Comparison of ENCODE assay signal across 10 cellular contexts in the genomic region with DNA sequence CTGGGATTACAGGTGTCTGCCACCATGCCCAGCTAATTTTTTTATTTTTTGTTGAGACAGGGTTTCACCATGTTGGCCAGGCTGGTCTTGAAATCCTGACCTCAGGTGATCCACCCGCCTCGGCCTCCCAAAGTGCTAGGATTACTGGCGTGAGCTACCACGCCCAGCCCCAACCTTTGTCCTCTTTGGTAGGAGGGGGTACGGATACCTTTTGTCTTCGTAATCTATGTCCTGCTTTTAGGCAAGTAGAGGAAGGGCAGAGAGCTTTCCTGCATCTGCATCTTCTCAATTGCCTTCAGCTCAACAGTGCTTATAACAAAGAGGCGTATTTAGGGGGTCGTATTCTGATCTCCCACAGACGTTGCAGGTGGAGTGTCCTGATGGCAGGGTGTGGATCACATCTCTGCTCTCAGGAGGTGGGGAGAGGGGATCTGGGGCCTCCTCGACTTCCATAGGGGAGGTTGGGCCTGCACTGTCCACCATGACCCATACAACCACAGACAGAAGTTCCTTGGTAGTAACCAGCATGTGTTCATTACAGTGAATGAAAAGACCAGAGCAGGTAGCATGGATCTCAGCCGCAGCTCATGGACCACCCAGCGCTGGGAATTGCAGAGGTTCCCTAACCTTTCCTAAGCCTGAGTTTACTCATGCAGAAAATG. TPM values are rescaled to one million over a fixed set of nuclear protein-coding genes. Genes with fewer than 3 reads are reported as not detected.
DNase-seq lines count a peak whose midpoint lies in the region; ATAC-seq, FAIRE-seq and TF ChIP-seq lines count a peak whose summit lies in the region.
"Had no signal": no experiment of that assay in that cellular context is flagged by ENCODE, and none has a peak within 500 bp of the region (broad histone marks: within the 10 kb centered on the region; RNA-seq: fewer than 3 reads in every experiment).

No MANE protein-coding gene starts in this region.

- WGBS in H9 (ENCODE audit: extremely low coverage, insufficient read length, low lambda C conversion rate) = no CpG with 5 or more reads among the region's 12 CpGs
- WGBS in ovary, 3 donors = 93 to 94% (median 93%) methylated on average over 12 of the region's 12 CpGs

- H3K27me3 ChIP-seq in A673 (replicated peaks; ENCODE audit: insufficient read depth, low read depth, low read length, poor library complexity) = no peaks in the 10 kb centered on the region
- no peaks in the 10 kb centered on the region for H3K27me3 ChIP-seq in H9 (ENCODE audit: insufficient read depth, low read length)
- no peaks in the 10 kb centered on the region for H3K27me3 ChIP-seq in astrocyte (ENCODE audit: insufficient read depth, low read length)
- H3K27me3 ChIP-seq in ovary = no peaks in the 10 kb centered on the region
- no peaks in the 10 kb centered on the region for H3K27me3 ChIP-seq in MM.1S (replicated peaks; ENCODE audit: insufficient read depth, low read length)

- H3K4me1 ChIP-seq in A673 (ENCODE audit: insufficient read depth, low read length, poor library complexity, severe bottlenecking) = peaks cover 31% of the 10 kb centered on the region
- H3K4me1 ChIP-seq in H9 (ENCODE audit: insufficient read depth, low read length) = peaks cover 6% of the 10 kb centered on the region
- H3K4me1 ChIP-seq in astrocyte (ENCODE audit: insufficient read depth, low read length) = peaks cover 18% of the 10 kb centered on the region
- no peaks in the 10 kb centered on the region for H3K4me1 ChIP-seq in ovary (ENCODE audit: insufficient read depth)
- peaks cover 7% of the 10 kb centered on the region for H3K4me1 ChIP-seq in MM.1S (ENCODE audit: low read length)

- H3K4me2 ChIP-seq in H9 (ENCODE audit: insufficient read depth, insufficient read length, low read length) = no peak overlapping the region
- peak overlapping the region; percentile 67 for H3K4me2 ChIP-seq in astrocyte (ENCODE audit: low read length)
- H3K4me2 ChIP-seq in MM.1S (ENCODE audit: low read depth, low read length) = no peak overlapping the region

- H3K4me3 ChIP-seq in A673 (ENCODE audit: low read depth, low read length, poor library complexity, severe bottlenecking) (no peak overlapping the region), astrocyte (ENCODE audit: insufficient read depth, low read depth, low read length) (peak overlapping the region; percentile 18), ovary (no peak overlapping the region), MM.1S (ENCODE audit: low read length) (no peak overlapping the region)
- H3K4me3 ChIP-seq: coronary artery had no signal

- no peaks in the 10 kb centered on the region for H3K79me2 ChIP-seq in H9 (ENCODE audit: insufficient read depth, low read length)
- no peaks in the 10 kb centered on the region for H3K79me2 ChIP-seq in astrocyte (ENCODE audit: insufficient read depth, low read length)
- H3K79me2 ChIP-seq in MM.1S (ENCODE audit: low read length) = no peaks in the 10 kb centered on the region

- no peaks in the 10 kb centered on the region for H4K20me1 ChIP-seq in H9 (ENCODE audit: control insufficient read depth, insufficient read depth, insufficient read length)
- no peaks in the 10 kb centered on the region for H4K20me1 ChIP-seq in astrocyte (ENCODE audit: insufficient read depth, low read length)
- no peaks in the 10 kb centered on the region for H4K20me1 ChIP-seq in MM.1S (ENCODE audit: insufficient read depth, low read length)

- no peak overlapping the region for H3T11ph ChIP-seq in H9 (ENCODE audit: low read length)

- H2AK5ac ChIP-seq in H9 (ENCODE audit: insufficient read length, low read length) = no peak overlapping the region

- H3K4me1 Mint-ChIP-seq in H9 (peaks cover 19 to 23% of the 10 kb centered on the region in 2 experiments), astrocyte (ENCODE audit: low read depth, unreplicated experiment) (peaks cover 21% of the 10 kb centered on the region)
- H3K4me1 Mint-ChIP-seq in natural killer cell treated with Interleukin-12 subunit alpha and Interleukin-12 subunit beta and Interleukin-15 and Interleukin-18, amount 100 ng/mL, for 72 hours (ENCODE audit: low read depth in 2 of 2) = peaks cover 32 to 45% of the 10 kb centered on the region in 2 donors

- POLR2A ChIA-PET in A673 (lab: Charles Lee; ENCODE audit: low non-redundant PET) = no interaction called here

- no peak for ATAC-seq in natural killer cell treated with Interleukin-12 subunit alpha and Interleukin-12 subunit beta and Interleukin-15 and Interleukin-18, amount 100 ng/mL, for 72 hours

- no peak overlapping the region for H2BK5ac ChIP-seq in H9 (ENCODE audit: insufficient read length, low read length)

- no peak for TF ChIP-seq CTCF in A673 (conservative IDR thresholded peaks at IDR 0.05; ENCODE audit: low read depth, low read length)
- no peak for TF ChIP-seq CTCF in H9 (conservative IDR thresholded peaks at IDR 0.05)
- no peak for TF ChIP-seq CTCF in astrocyte (IDR thresholded peaks at IDR 0.05; ENCODE audit: insufficient read depth, low read depth, low read length)
- no peak for TF ChIP-seq CTCF in ovary (IDR thresholded peaks at IDR 0.05)
- no peak for TF ChIP-seq CTCF in MM.1S (IDR thresholded peaks at IDR 0.05; ENCODE audit: low read length)

- H3K23ac ChIP-seq in H9 (ENCODE audit: insufficient read length, low read depth, low read length) = no peak overlapping the region

- TF ChIP-seq POLR2A in ovary (IDR thresholded peaks at IDR 0.05) = no peak

- no peak overlapping the region for H2BK15ac ChIP-seq in H9 (ENCODE audit: low read depth, low read length)

- H3K4me3 Mint-ChIP-seq in H9 (no peak overlapping the region), astrocyte (ENCODE audit: unreplicated experiment) (no peak overlapping the region)
- peak overlapping the region; percentile 62 for H3K4me3 Mint-ChIP-seq in natural killer cell treated with Interleukin-12 subunit alpha and Interleukin-12 subunit beta and Interleukin-15 and Interleukin-18, amount 100 ng/mL, for 72 hours
- H3K4me3 Mint-ChIP-seq: memory B cell had no signal

- H2AFZ ChIP-seq in H9 (ENCODE audit: low read length) (no peak overlapping the region), astrocyte (ENCODE audit: low read depth, low read length) (peak overlapping the region; percentile 31), MM.1S (ENCODE audit: low read length) (no peak overlapping the region)

- H3K14ac ChIP-seq in H9 (ENCODE audit: insufficient read depth, low read length) = no peak overlapping the region

- H4K8ac ChIP-seq in H9 (replicated peaks; ENCODE audit: insufficient read length, low read depth, low read length) = no peak overlapping the region

- no peaks in the 10 kb centered on the region for H3K9me2 ChIP-seq in MM.1S (replicated peaks; ENCODE audit: insufficient read depth, low read length)

- H3K9ac ChIP-seq in H9 (ENCODE audit: extremely low read depth, insufficient read length, low read length) (no peak overlapping the region), astrocyte (ENCODE audit: low read length) (peak overlapping the region; percentile 11), MM.1S (ENCODE audit: low read length) (no peak overlapping the region)

- no peaks in the 10 kb centered on the region for H3K36me3 Mint-ChIP-seq in H9 (ENCODE audit: insufficient read depth in 1 of 3, low read depth in 3 of 3)
- H3K36me3 Mint-ChIP-seq in astrocyte (ENCODE audit: low read depth, unreplicated experiment) = no peaks in the 10 kb centered on the region
- no peaks in the 10 kb centered on the region for H3K36me3 Mint-ChIP-seq in natural killer cell treated with Interleukin-12 subunit alpha and Interleukin-12 subunit beta and Interleukin-15 and Interleukin-18, amount 100 ng/mL, for 72 hours
- H3K36me3 Mint-ChIP-seq: memory B cell had no signal

- H3K9me3 ChIP-seq in A673 (ENCODE audit: low read depth, low read length, poor library complexity, severe bottlenecking) (no peaks in the 10 kb centered on the region), H9 (ENCODE audit: control insufficient read depth, low read depth, low read length) (no peaks in the 10 kb centered on the region), astrocyte (ENCODE audit: insufficient read depth, low read depth, low read length) (no peaks in the 10 kb centered on the region), ovary (no peaks in the 10 kb centered on the region), MM.1S (replicated peaks; ENCODE audit: insufficient read depth, low read length) (no peaks in the 10 kb centered on the region)

- H3K9me3 Mint-ChIP-seq in H9 (no peaks in the 10 kb centered on the region), astrocyte (ENCODE audit: unreplicated experiment) (no peaks in the 10 kb centered on the region)
- no peaks in the 10 kb centered on the region for H3K9me3 Mint-ChIP-seq in natural killer cell treated with Interleukin-12 subunit alpha and Interleukin-12 subunit beta and Interleukin-15 and Interleukin-18, amount 100 ng/mL, for 72 hours
- H3K9me3 Mint-ChIP-seq: memory B cell had no signal

- CTCF ChIA-PET in A673 (lab: Charles Lee) = no interaction called here

- DNase-seq in A673 (ENCODE audit: low spot score) = no peak
- DNase-seq in H9 = no peak
- no peak for DNase-seq in astrocyte (ENCODE audit: low read depth)
- no peak for DNase-seq in natural killer cell treated with Interleukin-12 subunit alpha and Interleukin-12 subunit beta and Interleukin-15 and Interleukin-18, amount 100 ng/mL, for 72 hours (ENCODE audit: low spot score)
- no peak for DNase-seq in NCI-H2029 treated with DMSO at 0.1 percent for 48 hours (lab: John Stamatoyannopoulos, UW)
- no peak for DNase-seq in DMS 273 treated with DMSO at 0.1 percent for 48 hours (lab: John Stamatoyannopoulos, UW)
- DNase-seq in ovary = no peak
- DNase-seq in MM.1S = no peak

- H3K36me3 ChIP-seq in A673 (ENCODE audit: insufficient read depth, low read length, poor library complexity, severe bottlenecking) = no peaks in the 10 kb centered on the region
- no peaks in the 10 kb centered on the region for H3K36me3 ChIP-seq in astrocyte (ENCODE audit: insufficient read depth, low read length)
- no peaks in the 10 kb centered on the region for H3K36me3 ChIP-seq in ovary
- H3K36me3 ChIP-seq in MM.1S (replicated peaks; ENCODE audit: insufficient read depth, low read length) = no peaks in the 10 kb centered on the region

- TF ChIP-seq EP300 in ovary (IDR thresholded peaks at IDR 0.05) = no peak

- FAIRE-seq in astrocyte (lab: Jason Lieb, UNC) = no peak

- H3K27ac ChIP-seq in A673 (ENCODE audit: low read depth, low read length, poor library complexity, severe bottlenecking) = peak overlapping the region; percentile 87
- no peak overlapping the region for H3K27ac ChIP-seq in H9 (ENCODE audit: insufficient read length, low read depth, low read length)
- H3K27ac ChIP-seq in astrocyte (ENCODE audit: low read depth, low read length) = peak overlapping the region; percentile 40
- H3K27ac ChIP-seq in ovary = no peak overlapping the region
- H3K27ac ChIP-seq in MM.1S (ENCODE audit: low read length) = no peak overlapping the region

- no peak overlapping the region for H2BK120ac ChIP-seq in H9 (ENCODE audit: low read depth, low read length, poor library complexity, severe bottlenecking)

- no peaks in the 10 kb centered on the region for H3K23me2 ChIP-seq in H9 (ENCODE audit: insufficient read length, low read depth, low read length, poor library complexity, severe bottlenecking)

- H3K18ac ChIP-seq in H9 (ENCODE audit: insufficient read length, low read depth, low read length) = no peak overlapping the region

- H3K79me1 ChIP-seq in H9 (ENCODE audit: insufficient read depth, low read depth, low read length, poor library complexity, severe bottlenecking) = no peaks in the 10 kb centered on the region

- H2BK20ac ChIP-seq in H9 (ENCODE audit: low read depth, low read length, poor library complexity, severe bottlenecking) = no peak overlapping the region

- intact Hi-C loops in A673 (cut with micrococcal nuclease; ENCODE audit: unreplicated experiment) = no loop called here
- intact Hi-C loops in ovary (cut with DNase I) = no loop called here

- H3K27ac Mint-ChIP-seq in H9 (peak overlapping the region in 2 of 3 experiments; percentile 32 to 88; a peak in 2 of 7 replicates), astrocyte (ENCODE audit: unreplicated experiment) (peak overlapping the region; percentile 75)
- peak overlapping the region; percentile 10 to 70 for H3K27ac Mint-ChIP-seq in natural killer cell treated with Interleukin-12 subunit alpha and Interleukin-12 subunit beta and Interleukin-15 and Interleukin-18, amount 100 ng/mL, for 72 hours
- H3K27ac Mint-ChIP-seq: memory B cell had no signal

- no peak overlapping the region for H2BK12ac ChIP-seq in H9 (ENCODE audit: insufficient read length, low read depth, low read length)

- no peak overlapping the region for H4K91ac ChIP-seq in H9 (ENCODE audit: insufficient read length, low read depth, low read length)

- BruUV-seq in A673 (replicated peaks; lab: Mats Ljungman, UMichigan) = no TSS peak

- H3K56ac ChIP-seq in H9 (ENCODE audit: insufficient read length, low read depth, low read length) = no peak overlapping the region

- H3K27me3 Mint-ChIP-seq in H9 (ENCODE audit: low read depth) = peaks cover 2% of the 10 kb centered on the region; the same call in 1 of the 2 replicates
- H3K27me3 Mint-ChIP-seq in astrocyte (ENCODE audit: low read depth, unreplicated experiment) = peaks cover 6% of the 10 kb centered on the region
- H3K27me3 Mint-ChIP-seq in natural killer cell treated with Interleukin-12 subunit alpha and Interleukin-12 subunit beta and Interleukin-15 and Interleukin-18, amount 100 ng/mL, for 72 hours = peaks cover 5 to 8% of the 10 kb centered on the region in 2 donors
- H3K27me3 Mint-ChIP-seq: memory B cell had no signal

- no peak overlapping the region for H3K4ac ChIP-seq in H9 (ENCODE audit: low read depth, low read length)

- H4K5ac ChIP-seq in H9 (ENCODE audit: insufficient read length, low read depth, low read length) = no peak overlapping the region

- H3F3A ChIP-seq in MM.1S (ENCODE audit: insufficient read depth, low read length) = no peaks in the 10 kb centered on the region

RNA-seq across cellular contexts. Expression of a gene that starts 21.4 kb away (rescaled TPM):
- total RNA-seq in A673 (2021) = 14.2 and 14.3 TPM in 2 replicates
- total RNA-seq in H9 (2021) = 14.2 and 15.7 TPM in 2 replicates
- total RNA-seq in astrocyte = 7.9 and 10.0 TPM in 2 replicates
- 1 to 10 TPM; 4.0 to 5.3 TPM for total RNA-seq in natural killer cell treated with Interleukin-12 subunit alpha and Interleukin-12 subunit beta and Interleukin-15 and Interleukin-18, amount 100 ng/mL, for 72 hours
- total RNA-seq in ovary = 10 to 100 TPM; 10.9 to 16.6 (median 13.0) TPM
- 10 to 100 TPM; 11.7 to 20.8 TPM for polyA plus RNA-seq in ovary

RNA-seq across cellular contexts. Expression of a gene that starts 36.9 kb away (rescaled TPM):
- 56.0 and 58.8 TPM in 2 replicates for total RNA-seq in A673 (2021)
- total RNA-seq in H9 (2021) = 131 and 132 TPM in 2 replicates
- 87.7 and 95.7 TPM in 2 replicates for total RNA-seq in astrocyte
- total RNA-seq in natural killer cell treated with Interleukin-12 subunit alpha and Interleukin-12 subunit beta and Interleukin-15 and Interleukin-18, amount 100 ng/mL, for 72 hours = 10 to 100 TPM; 30.6 to 41.7 TPM
- 10 to 100 TPM; 24.4 to 56.6 (median 36.3) TPM for total RNA-seq in ovary
- polyA plus RNA-seq in ovary = 10 to 100 TPM; 43.4 to 98.4 TPM

Comparison
In these comparisons a context has a peak if more than half of its experiments do, and no peak if none do; other contexts are left out.
1. H3K27ac ChIP-seq: peak in A673 (single experiment) and astrocyte (single experiment); none in H9 (single experiment), ovary (0 of 2) and MM.1S (single experiment).
2. Peak in every context shown above with its lines, with median percentiles within 50 percentile points of each other: H3K27ac Mint-ChIP-seq.